22 cellular contexts compared by ENCODE assay signal in the genomic region with DNA sequence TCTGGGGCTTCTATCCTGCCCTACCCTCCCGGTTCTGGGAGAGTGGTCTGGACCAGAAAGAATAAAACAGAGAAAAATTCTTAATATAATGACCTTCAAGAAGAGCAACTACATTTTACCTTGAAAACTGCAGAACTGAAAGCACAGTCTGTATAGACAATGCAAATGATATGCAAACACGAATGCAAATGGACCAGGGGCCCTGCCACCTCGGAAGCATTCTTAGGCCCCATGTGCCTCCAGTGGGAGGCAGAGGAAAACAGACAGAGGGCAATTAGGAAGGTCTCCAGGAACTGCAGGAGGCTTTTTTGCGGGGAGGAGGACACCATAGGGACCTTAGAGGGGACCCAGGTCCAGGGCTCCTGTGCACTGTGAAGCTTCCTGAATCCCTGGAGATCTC. TPM values are rescaled to one million over a fixed set of nuclear protein-coding genes. Genes with fewer than 3 reads are reported as not detected.
"Had no signal": no experiment of that assay in that cellular context is flagged by ENCODE, and none has a peak within 500 bp of the region (broad histone marks: within the 10 kb centered on the region; RNA-seq: fewer than 3 reads in every experiment).

No MANE protein-coding gene starts in this region.

- H3K4me3 ChIP-seq: esophagus muscularis mucosa, gastrocnemius medialis, heart right ventricle, spleen, stomach had no signal

- H3K27ac ChIP-seq: epithelial cell of prostate, esophagus muscularis mucosa, gastrocnemius medialis, heart right ventricle, spleen, stomach had no signal

- DNase-seq: effector memory CD8-positive, alpha-beta T cell; gastrocnemius medialis; heart right ventricle; hypothalamus; islet precursor cell; naive thymus-derived CD4-positive, alpha-beta T cell; spleen; stimulated activated CD4-positive, alpha-beta T cell treated with anti-CD3 and anti-CD28 coated beads, Interleukin-15, amount 100 ng/mL, for 24 hours; stimulated activated CD4-positive, alpha-beta T cell treated with anti-CD3 and anti-CD28 coated beads, Interleukin-1b, Interleukin-23, amount 100 ng/mL, for 48 hours; stimulated activated CD4-positive, alpha-beta T cell treated with anti-CD3 and anti-CD28 coated beads, Interleukin-4, amount 100 ng/mL, for 24 hours; stomach; substantia nigra; trophoblast cell had no signal

- ATAC-seq: effector memory CD8-positive, alpha-beta T cell; gastrocnemius medialis; heart right ventricle; left lobe of liver; naive thymus-derived CD4-positive, alpha-beta T cell; sciatic nerve; stimulated activated memory B cell treated with anti-CD40 and anti-IgM and Interleukin-4, amounts not matched to agents 10 μg/mL and 1 μg/mL and 100 μg/mL, for 72 hours had no signal

- H3K4me1 ChIP-seq: esophagus muscularis mucosa, gastrocnemius medialis, heart right ventricle, spleen, stomach had no signal

- H3K36me3 ChIP-seq: esophagus muscularis mucosa, gastrocnemius medialis, heart right ventricle, spleen, stomach had no signal

- H3K9me3 ChIP-seq: esophagus muscularis mucosa, gastrocnemius medialis, heart right ventricle, spleen, stomach had no signal

RNA-seq across cellular contexts. Expression of a gene that starts 12.2 kb away (rescaled TPM):
- total RNA-seq: gastrocnemius medialis; heart right ventricle; left lobe of liver; mammary epithelial cell; mesenteric fat pad; mononuclear cell; naive thymus-derived CD4-positive, alpha-beta T cell; osteocyte had no signal
